In genomic region chr13:51234676-51235075, GRCh38 we compare ENCODE assay signal across 26 cellular contexts. TPM values are rescaled to one million over a fixed set of nuclear protein-coding genes. Genes with fewer than 3 reads are reported as not detected.
"Had no signal": no experiment of that assay in that cellular context is flagged by ENCODE, and none has a peak within 500 bp of the region (broad histone marks: within the 10 kb centered on the region; RNA-seq: fewer than 3 reads in every experiment).

No MANE protein-coding gene starts in this region.

- H3K4me1 ChIP-seq: parathyroid adenoma had no signal

- H3K36me3 Mint-ChIP-seq: naive B cell; stimulated activated memory B cell treated with anti-CD40 and anti-IgM and Interleukin-4, amounts not matched to agents 10 μg/mL and 1 μg/mL and 100 μg/mL, for 72 hours had no signal

- H3K4me1 Mint-ChIP-seq: activated T-helper 17 cell treated with anti-CD3 and anti-CD28 coated beads, Interleukin-2, amount 50 U/mL, for 72 hours; neural crest cell had no signal

- H3K4me3 Mint-ChIP-seq: activated CD4-positive, alpha-beta memory T cell treated with anti-CD3 and anti-CD28 coated beads, Interleukin-2, amount 10 ng/mL, durations not matched to agents 7 days and 5 days; activated CD4-positive, alpha-beta T cell treated with anti-CD3 and anti-CD28 coated beads, Interleukin-2, amount 10 ng/mL, durations not matched to agents 7 days and 5 days; activated T-cell treated with anti-CD3 and anti-CD28 coated beads, Interleukin-2, amount 50 U/mL, for 4 hours; activated T-helper 17 cell treated with anti-CD3 and anti-CD28 coated beads, Interleukin-2, amount 50 U/mL, for 72 hours; naive B cell; neural crest cell; stimulated activated memory B cell treated with anti-CD40 and anti-IgM and Interleukin-4, amounts not matched to agents 10 μg/mL and 1 μg/mL and 100 μg/mL, for 72 hours; stimulated activated naive CD8-positive, alpha-beta T cell treated with anti-CD3 and anti-CD28 coated beads, Interleukin-15, amount 100 ng/mL, for 72 hours; T-helper 17 cell had no signal

- H3K36me3 ChIP-seq: brain microvascular endothelial cell had no signal

- H3K9me3 ChIP-seq: esophagus muscularis mucosa, psoas muscle, tibial nerve had no signal

- H3K27me3 ChIP-seq: brain microvascular endothelial cell, esophagus muscularis mucosa, tibial nerve had no signal

- H3K27ac Mint-ChIP-seq: activated CD4-positive, alpha-beta memory T cell treated with anti-CD3 and anti-CD28 coated beads, Interleukin-2, amount 10 ng/mL, durations not matched to agents 7 days and 5 days; activated CD4-positive, alpha-beta T cell treated with anti-CD3 and anti-CD28 coated beads, Interleukin-2, amount 10 ng/mL, durations not matched to agents 7 days and 5 days; activated T-helper 17 cell treated with anti-CD3 and anti-CD28 coated beads, Interleukin-2, amount 50 U/mL, for 72 hours; stimulated activated memory B cell treated with anti-CD40 and anti-IgM and Interleukin-4, amounts not matched to agents 10 μg/mL and 1 μg/mL and 100 μg/mL, for 72 hours; stimulated activated naive CD8-positive, alpha-beta T cell treated with anti-CD3 and anti-CD28 coated beads, Interleukin-15, amount 100 ng/mL, for 72 hours; T-helper 17 cell had no signal

- H3K27ac ChIP-seq: brain microvascular endothelial cell, parathyroid adenoma, psoas muscle, tibial nerve had no signal

- H3K9ac ChIP-seq: parathyroid adenoma had no signal

- ATAC-seq: activated T-cell treated with anti-CD3 and anti-CD28 coated beads, Interleukin-2, amount 50 U/mL, for 4 hours; activated T-helper 17 cell treated with anti-CD3 and anti-CD28 coated beads, Interleukin-2, amount 50 U/mL, for 72 hours; left ventricle myocardium superior; psoas muscle; stimulated activated memory B cell treated with anti-CD40 and anti-IgM and Interleukin-4, amounts not matched to agents 10 μg/mL and 1 μg/mL and 100 μg/mL, for 72 hours; stimulated activated naive CD8-positive, alpha-beta T cell treated with anti-CD3 and anti-CD28 coated beads, Interleukin-15, amount 100 ng/mL, for 72 hours; T-helper 17 cell had no signal

- H3K4me3 ChIP-seq: esophagus muscularis mucosa, psoas muscle, smooth muscle cell, tibial nerve had no signal

- DNase-seq: activated CD4-positive, alpha-beta memory T cell treated with anti-CD3 and anti-CD28 coated beads, Interleukin-2, amount 10 ng/mL, durations not matched to agents 7 days and 5 days; activated CD4-positive, alpha-beta T cell treated with anti-CD3 and anti-CD28 coated beads for 1 hour; activated CD4-positive, alpha-beta T cell treated with anti-CD3 and anti-CD28 coated beads, Interleukin-2, amount 10 ng/mL, durations not matched to agents 7 days and 5 days; activated CD8-positive, alpha-beta memory T cell treated with anti-CD3 and anti-CD28 coated beads, Interleukin-2, amount 50 U/mL, for 48 hours; activated gamma-delta T cell treated with Interleukin-2 at 50 U/mL for 16 hours; activated naive CD4-positive, alpha-beta T cell treated with anti-CD3 and anti-CD28 coated beads, Interleukin-2, amount 50 U/mL, for 16 hours; activated T-cell treated with anti-CD3 and anti-CD28 coated beads, Interleukin-2, amount 50 U/mL, for 4 hours; amniotic stem cell; brain microvascular endothelial cell; left ventricle myocardium superior; naive B cell; occipital lobe; psoas muscle; stimulated activated CD4-positive, alpha-beta T cell treated with anti-CD3 and anti-CD28 coated beads, Interleukin-1b, Interleukin-23, amount 100 ng/mL, for 48 hours; stimulated activated CD4-positive, alpha-beta T cell treated with anti-CD3 and anti-CD28 coated beads, Interleukin-4, amount 100 ng/mL, for 4 hours; stimulated activated CD8-positive, alpha-beta memory T cell treated with anti-CD3 and anti-CD28 coated beads, Interleukin-4, amount 100 ng/mL, for 48 hours; stimulated activated naive CD8-positive, alpha-beta T cell treated with anti-CD3 and anti-CD28 coated beads, Interleukin-15, amount 100 ng/mL, for 72 hours; T-helper 17 cell; T1000 had no signal

- H3K4me2 ChIP-seq: smooth muscle cell had no signal

- H3K9me3 Mint-ChIP-seq: activated CD4-positive, alpha-beta memory T cell treated with anti-CD3 and anti-CD28 coated beads, Interleukin-2, amount 10 ng/mL, durations not matched to agents 7 days and 5 days; activated CD4-positive, alpha-beta T cell treated with anti-CD3 and anti-CD28 coated beads, Interleukin-2, amount 10 ng/mL, durations not matched to agents 7 days and 5 days; activated T-cell treated with anti-CD3 and anti-CD28 coated beads, Interleukin-2, amount 50 U/mL, for 4 hours; activated T-helper 17 cell treated with anti-CD3 and anti-CD28 coated beads, Interleukin-2, amount 50 U/mL, for 72 hours; neural crest cell; stimulated activated naive CD8-positive, alpha-beta T cell treated with anti-CD3 and anti-CD28 coated beads, Interleukin-15, amount 100 ng/mL, for 72 hours had no signal

RNA-seq across cellular contexts. Expression of gene FAM124A, which starts 12.5 kb away (rescaled TPM):
- total RNA-seq: activated CD4-positive, alpha-beta T cell treated with anti-CD3 and anti-CD28 coated beads, Interleukin-2, amount 10 ng/mL, durations not matched to agents 7 days and 5 days; smooth muscle cell had no signal
